ENCODE assay signal across 10 cellular contexts in genomic region chr22:29074276-29074625, GRCh38. TPM values are rescaled to one million over a fixed set of nuclear protein-coding genes. Genes with fewer than 3 reads are reported as not detected.
DNase-seq lines count a peak whose midpoint lies in the region; ATAC-seq and TF ChIP-seq lines count a peak whose summit lies in the region.
"Had no signal": no experiment of that assay in that cellular context is flagged by ENCODE, and none has a peak within 500 bp of the region (broad histone marks: within the 10 kb centered on the region; RNA-seq: fewer than 3 reads in every experiment).

No MANE protein-coding gene starts in this region.

- H3K9me3 Mint-ChIP-seq in activated naive CD8-positive, alpha-beta T cell (ENCODE audit: low read depth), result no peaks in the 10 kb centered on the region
- no peaks in the 10 kb centered on the region for H3K9me3 Mint-ChIP-seq in activated naive CD8-positive, alpha-beta T cell treated with anti-CD3 and anti-CD28 coated beads, Interleukin-2, amount 50 U/mL, for 24 hours
- no peaks in the 10 kb centered on the region for H3K9me3 Mint-ChIP-seq in endothelial cell (ENCODE audit: unreplicated experiment)
- no peaks in the 10 kb centered on the region for H3K9me3 Mint-ChIP-seq in natural killer cell
- no peaks in the 10 kb centered on the region for H3K9me3 Mint-ChIP-seq in HFFc6

- H3K9me3 ChIP-seq in upper lobe of left lung, result no peaks in the 10 kb centered on the region
- H3K9me3 ChIP-seq: BLaER1 treated with 17β-estradiol and CSF1 and Interleukin-3, amounts not matched to agents 10 nM and 100 nM had no signal

- no peak for TF ChIP-seq EP300 in upper lobe of left lung (IDR thresholded peaks at IDR 0.05)

- H3K4me1 Mint-ChIP-seq in activated naive CD8-positive, alpha-beta T cell (ENCODE audit: low read depth), result peaks cover 23% of the 10 kb centered on the region
- H3K4me1 Mint-ChIP-seq in activated naive CD8-positive, alpha-beta T cell treated with anti-CD3 and anti-CD28 coated beads, Interleukin-2, amount 50 U/mL, for 24 hours, result peaks cover 24% of the 10 kb centered on the region
- H3K4me1 Mint-ChIP-seq in endothelial cell (ENCODE audit: unreplicated experiment), result peaks cover 10% of the 10 kb centered on the region
- H3K4me1 Mint-ChIP-seq in natural killer cell, result peaks cover 16 to 30% of the 10 kb centered on the region in 2 donors
- no peaks in the 10 kb centered on the region; the same call in 1 of the 2 replicates for H3K4me1 Mint-ChIP-seq in HFFc6 (ENCODE audit: low read depth)

- H3K27ac ChIP-seq in upper lobe of left lung, result peak overlapping the region in 3 of 4 donors; percentile 67 to 82 (median 81)
- H3K27ac ChIP-seq: BLaER1 treated with 17β-estradiol and CSF1 and Interleukin-3, amounts not matched to agents 10 nM and 100 nM had no signal

- intact Hi-C loops in natural killer cell (cut with micrococcal nuclease), result no loop called here

- no peaks in the 10 kb centered on the region for H3K36me3 Mint-ChIP-seq in activated naive CD8-positive, alpha-beta T cell
- no peaks in the 10 kb centered on the region for H3K36me3 Mint-ChIP-seq in activated naive CD8-positive, alpha-beta T cell treated with anti-CD3 and anti-CD28 coated beads, Interleukin-2, amount 50 U/mL, for 24 hours (ENCODE audit: low read depth)
- H3K36me3 Mint-ChIP-seq in endothelial cell (ENCODE audit: low read depth, unreplicated experiment) (no peaks in the 10 kb centered on the region), natural killer cell (no peaks in the 10 kb centered on the region), HFFc6 (ENCODE audit: low read depth) (no peaks in the 10 kb centered on the region)

- H3K27me3 ChIP-seq in upper lobe of left lung, result peaks cover 0 to 5% (median 0%) of the 10 kb centered on the region in 4 donors

- no peak for ATAC-seq in activated naive CD8-positive, alpha-beta T cell treated with anti-CD3 and anti-CD28 coated beads, Interleukin-2, amount 50 U/mL, for 24 hours
- no peak for ATAC-seq in natural killer cell
- peak in 1 of 2 donors; percentile 5 for ATAC-seq in upper lobe of left lung (ENCODE audit: low FRiP score in 2 of 2)
- ATAC-seq in GM21367 (IDR thresholded peaks at IDR 0.05; ENCODE audit: unreplicated experiment), result no peak

- peaks cover 24 to 40% (median 36%) of the 10 kb centered on the region in 4 donors for H3K4me1 ChIP-seq in upper lobe of left lung

- DNase-seq in activated naive CD8-positive, alpha-beta T cell treated with anti-CD3 and anti-CD28 coated beads, Interleukin-2, amount 50 U/mL, for 24 hours, result no peak
- DNase-seq in endothelial cell (ENCODE audit: low spot score) (no peak), natural killer cell (no peak), upper lobe of left lung (no peak), pons (ENCODE audit: low spot score) (no peak), HFFc6 (no peak)
- DNase-seq: OCI-M1 had no signal

- H3K27ac Mint-ChIP-seq in activated naive CD8-positive, alpha-beta T cell, result no peak overlapping the region
- H3K27ac Mint-ChIP-seq in activated naive CD8-positive, alpha-beta T cell treated with anti-CD3 and anti-CD28 coated beads, Interleukin-2, amount 50 U/mL, for 24 hours, result no peak overlapping the region
- no peak overlapping the region for H3K27ac Mint-ChIP-seq in endothelial cell (ENCODE audit: unreplicated experiment)
- H3K27ac Mint-ChIP-seq in natural killer cell, result no peak overlapping the region
- H3K27ac Mint-ChIP-seq in HFFc6, result no peak overlapping the region

- TF ChIP-seq CTCF in endothelial cell (IDR thresholded peaks at IDR 0.05; ENCODE audit: unreplicated experiment) (no peak), natural killer cell (IDR thresholded peaks at IDR 0.05) (no peak), upper lobe of left lung (IDR thresholded peaks at IDR 0.05) (no peak), HFFc6 (IDR thresholded peaks at IDR 0.05) (no peak)

- H3K27me3 Mint-ChIP-seq in activated naive CD8-positive, alpha-beta T cell, result peaks cover 36% of the 10 kb centered on the region
- H3K27me3 Mint-ChIP-seq in activated naive CD8-positive, alpha-beta T cell treated with anti-CD3 and anti-CD28 coated beads, Interleukin-2, amount 50 U/mL, for 24 hours, result peaks cover 68% of the 10 kb centered on the region
- peaks cover 4% of the 10 kb centered on the region for H3K27me3 Mint-ChIP-seq in endothelial cell (ENCODE audit: unreplicated experiment)
- peaks cover 63 to 65% of the 10 kb centered on the region in 2 donors for H3K27me3 Mint-ChIP-seq in natural killer cell (ENCODE audit: low read depth in 2 of 2)
- peaks cover 41% of the 10 kb centered on the region for H3K27me3 Mint-ChIP-seq in HFFc6 (ENCODE audit: insufficient read depth)

- no peak for TF ChIP-seq POLR2A in upper lobe of left lung (IDR thresholded peaks at IDR 0.05)

- WGBS in upper lobe of left lung, 2 donors, result 51 to 60% methylated on average over 7 to 8 of the region's 8 CpGs

- peak overlapping the region; percentile 74 for H3K4me3 Mint-ChIP-seq in activated naive CD8-positive, alpha-beta T cell
- no peak overlapping the region for H3K4me3 Mint-ChIP-seq in activated naive CD8-positive, alpha-beta T cell treated with anti-CD3 and anti-CD28 coated beads, Interleukin-2, amount 50 U/mL, for 24 hours
- H3K4me3 Mint-ChIP-seq in endothelial cell (ENCODE audit: unreplicated experiment), result peak overlapping the region; percentile 13
- H3K4me3 Mint-ChIP-seq in natural killer cell, result peak overlapping the region; percentile 49
- no peak overlapping the region for H3K4me3 Mint-ChIP-seq in HFFc6

- peak overlapping the region; percentile 64 to 93 (median 82) for H3K4me3 ChIP-seq in upper lobe of left lung

- no peaks in the 10 kb centered on the region for H3K36me3 ChIP-seq in upper lobe of left lung
- H3K36me3 ChIP-seq: BLaER1 treated with 17β-estradiol and CSF1 and Interleukin-3, amounts not matched to agents 10 nM and 100 nM had no signal

RNA-seq across cellular contexts. Expression of gene KREMEN1, which starts 1.4 kb away (rescaled TPM):
- total RNA-seq in endothelial cell (ENCODE audit: unreplicated experiment), result 3.1 TPM
- under 1 TPM in 1 of 3 donors, not detected in 2; 0.23 TPM for total RNA-seq in natural killer cell
- 10 to 100 TPM in 5 of 6 donors, 1 to 10 TPM in 1; 8.4 to 24.3 (median 15.9) TPM for total RNA-seq in upper lobe of left lung
- total RNA-seq in HFFc6 (2021; fragmentation: NEBNext Ultra II Directional; extraction: Animal tissue kit (Norgen Biotek cat#: 25700)), result 1 to 10 TPM in 1 of 6 experiments, under 1 TPM in 5; 0.50 to 1.1 (median 0.59) TPM

RNA-seq across cellular contexts. Expression of gene C22orf31, which starts 12.6 kb away (rescaled TPM):
- total RNA-seq in endothelial cell (ENCODE audit: unreplicated experiment), result not detected
- total RNA-seq in natural killer cell, result not detected
- not detected for total RNA-seq in upper lobe of left lung
- total RNA-seq in HFFc6 (2021; fragmentation: NEBNext Ultra II Directional; extraction: Animal tissue kit (Norgen Biotek cat#: 25700)), result not detected

Comparison
In these comparisons a context has a peak if more than half of its experiments do, and no peak if none do; other contexts are left out.
1. H3K4me3 Mint-ChIP-seq: peak in activated naive CD8-positive, alpha-beta T cell (single experiment), endothelial cell (single experiment) and natural killer cell (single experiment); none in activated naive CD8-positive, alpha-beta T cell treated with anti-CD3 and anti-CD28 coated beads, Interleukin-2, amount 50 U/mL, for 24 hours (single experiment) and HFFc6 (single experiment).